Comparison of ENCODE assay signal across 19 cellular contexts in genomic region chrX:132876933-132877332, GRCh38.
A peak's percentile ranks its signal among the peaks of the same experiment; 100 is the strongest.
DNase-seq lines count a peak whose midpoint lies in the region; ATAC-seq and TF ChIP-seq lines count a peak whose summit lies in the region.
"Had no signal": no experiment of that assay in that cellular context is flagged by ENCODE, and none has a peak within 500 bp of the region (broad histone marks: within the 10 kb centered on the region; RNA-seq: fewer than 3 reads in every experiment).

No MANE protein-coding gene starts in this region.

- peak; percentile 8; the same call in 1 of the 2 replicates for ATAC-seq in PC-3
- no peak for ATAC-seq in activated CD8-positive, alpha-beta memory T cell treated with anti-CD3 and anti-CD28 coated beads, Interleukin-2, amount 10 ng/mL, durations not matched to agents 7 days and 5 days
- ATAC-seq: HCT116 had no signal

- H3F3A ChIP-seq in PC-3 (ENCODE audit: low read length, unreplicated experiment) = no peaks in the 10 kb centered on the region

- H3K23ac ChIP-seq in H9 (ENCODE audit: insufficient read length, low read depth, low read length) (no peak overlapping the region), neuronal stem cell (ENCODE audit: low read depth, low read length, poor library complexity) (no peak overlapping the region)

- H2AK5ac ChIP-seq in H9 (ENCODE audit: insufficient read length, low read length) = no peak overlapping the region
- H2AK5ac ChIP-seq in neuronal stem cell (ENCODE audit: low read depth, low read length) = no peak overlapping the region

- no peak overlapping the region for H2AFZ ChIP-seq in H9 (ENCODE audit: low read length)
- H2AFZ ChIP-seq in PC-3 (ENCODE audit: low read length) = no peak overlapping the region
- no peak overlapping the region for H2AFZ ChIP-seq in hepatocyte
- no peak overlapping the region for H2AFZ ChIP-seq in neuronal stem cell (ENCODE audit: low read length)

- H3K4me3 Mint-ChIP-seq in H9 = no peak overlapping the region
- no peak overlapping the region for H3K4me3 Mint-ChIP-seq in activated CD8-positive, alpha-beta memory T cell treated with anti-CD3 and anti-CD28 coated beads, Interleukin-2, amount 10 ng/mL, durations not matched to agents 7 days and 5 days
- H3K4me3 Mint-ChIP-seq: CD4-positive, CD25-positive, alpha-beta regulatory T cell had no signal

- H3K9me2 ChIP-seq in PC-3 (replicated peaks; ENCODE audit: low read length) = no peaks in the 10 kb centered on the region
- no peaks in the 10 kb centered on the region for H3K9me2 ChIP-seq in hepatocyte (replicated peaks; ENCODE audit: insufficient read depth)

- no peak overlapping the region for H4K5ac ChIP-seq in H9 (ENCODE audit: insufficient read length, low read depth, low read length)

- H3K27me3 ChIP-seq in H9 (ENCODE audit: insufficient read depth, low read length) (no peaks in the 10 kb centered on the region), PC-3 (ENCODE audit: low read length) (no peaks in the 10 kb centered on the region), hepatocyte (no peaks in the 10 kb centered on the region), neuronal stem cell (ENCODE audit: control insufficient read depth in 3 of 3, insufficient read depth in 3 of 3, low read depth in 1 of 3, low read length in 3 of 3) (no peaks in the 10 kb centered on the region), transverse colon (no peaks in the 10 kb centered on the region)
- H3K27me3 ChIP-seq: BE2C had no signal

- H3K14ac ChIP-seq in H9 (ENCODE audit: insufficient read depth, low read length) (no peak overlapping the region), neuronal stem cell (ENCODE audit: low read length) (no peak overlapping the region)

- peaks cover 4% of the 10 kb centered on the region for H3K23me2 ChIP-seq in H9 (ENCODE audit: insufficient read length, low read depth, low read length, poor library complexity, severe bottlenecking)

- CTCF ChIA-PET in PC-3 (lab: Charles Lee) = no interaction called here
- CTCF ChIA-PET in activated CD8-positive, alpha-beta memory T cell treated with anti-CD3 and anti-CD28 coated beads, Interleukin-2, amount 10 ng/mL, durations not matched to agents 7 days and 5 days (lab: Charles Lee) = no interaction called here

- peaks cover 71 to 72% of the 10 kb centered on the region in 2 experiments for H3K4me1 Mint-ChIP-seq in H9
- H3K4me1 Mint-ChIP-seq in activated CD8-positive, alpha-beta memory T cell treated with anti-CD3 and anti-CD28 coated beads, Interleukin-2, amount 10 ng/mL, durations not matched to agents 7 days and 5 days = no peaks in the 10 kb centered on the region
- H3K4me1 Mint-ChIP-seq: CD4-positive, CD25-positive, alpha-beta regulatory T cell had no signal

- H3K79me2 ChIP-seq in H9 (ENCODE audit: insufficient read depth, low read length) = no peaks in the 10 kb centered on the region
- H3K79me2 ChIP-seq in PC-3 (ENCODE audit: low read length) = no peaks in the 10 kb centered on the region
- no peaks in the 10 kb centered on the region for H3K79me2 ChIP-seq in hepatocyte

- no peak overlapping the region for H3T11ph ChIP-seq in H9 (ENCODE audit: low read length)

- no peak overlapping the region for H4K8ac ChIP-seq in H9 (replicated peaks; ENCODE audit: insufficient read length, low read depth, low read length)
- H4K8ac ChIP-seq in neuronal stem cell (ENCODE audit: low read depth, low read length) = no peak overlapping the region

- POLR2A ChIA-PET in PC-3 (lab: Charles Lee; ENCODE audit: unreplicated experiment) = no interaction called here

- no peaks in the 10 kb centered on the region; a peak in 2 of 7 replicates for H3K36me3 Mint-ChIP-seq in H9 (ENCODE audit: insufficient read depth in 1 of 3, low read depth in 3 of 3)
- H3K36me3 Mint-ChIP-seq in activated CD8-positive, alpha-beta memory T cell treated with anti-CD3 and anti-CD28 coated beads, Interleukin-2, amount 10 ng/mL, durations not matched to agents 7 days and 5 days = no peaks in the 10 kb centered on the region
- H3K36me3 Mint-ChIP-seq: CD4-positive, CD25-positive, alpha-beta regulatory T cell had no signal

- H3K36me3 ChIP-seq in PC-3 (ENCODE audit: low read depth, low read length) (no peaks in the 10 kb centered on the region), hepatocyte (replicated peaks; ENCODE audit: insufficient read depth, low read depth) (no peaks in the 10 kb centered on the region), neuronal stem cell (replicated peaks in 1 of 2; ENCODE audit: control insufficient read depth in 2 of 2, insufficient read depth in 2 of 2, low read length in 2 of 2) (no peaks in the 10 kb centered on the region), transverse colon (no peaks in the 10 kb centered on the region)
- H3K36me3 ChIP-seq: BE2C had no signal

- H3K18ac ChIP-seq in H9 (ENCODE audit: insufficient read length, low read depth, low read length) = no peak overlapping the region
- H3K18ac ChIP-seq in neuronal stem cell (ENCODE audit: low read length) = no peak overlapping the region

- H3K27ac ChIP-seq in H9 (ENCODE audit: insufficient read length, low read depth, low read length) (no peak overlapping the region), PC-3 (ENCODE audit: low read length) (no peak overlapping the region), hepatocyte (peak overlapping the region; percentile 19), neuronal stem cell (replicated peaks; ENCODE audit: low read length) (peak overlapping the region; percentile 93), transverse colon (no peak overlapping the region)
- H3K27ac ChIP-seq: KMS-11 had no signal

- H2BK15ac ChIP-seq in H9 (ENCODE audit: low read depth, low read length) = no peak overlapping the region
- H2BK15ac ChIP-seq in neuronal stem cell (ENCODE audit: low read length) = no peak overlapping the region

- H4K20me1 ChIP-seq in H9 (ENCODE audit: control insufficient read depth, insufficient read depth, insufficient read length) (no peaks in the 10 kb centered on the region), PC-3 (ENCODE audit: low read length) (no peaks in the 10 kb centered on the region), hepatocyte (ENCODE audit: insufficient read depth, poor library complexity, severe bottlenecking) (no peaks in the 10 kb centered on the region)

- in situ Hi-C loops in transverse colon (cut with MboI; ENCODE audit: low pct_ligation_motif_present in 1 of 4, low pct_unique_long_range_greater_than_20kb in 1 of 4, low sequenced_read_pairs in 3 of 4) = no loop called here

- H3K27me3 Mint-ChIP-seq in H9 (ENCODE audit: low read depth) = no peaks in the 10 kb centered on the region
- peaks cover 6% of the 10 kb centered on the region for H3K27me3 Mint-ChIP-seq in activated CD8-positive, alpha-beta memory T cell treated with anti-CD3 and anti-CD28 coated beads, Interleukin-2, amount 10 ng/mL, durations not matched to agents 7 days and 5 days
- H3K27me3 Mint-ChIP-seq: CD4-positive, CD25-positive, alpha-beta regulatory T cell had no signal

- no peak overlapping the region; a peak in 1 of 7 replicates for H3K27ac Mint-ChIP-seq in H9
- no peak overlapping the region for H3K27ac Mint-ChIP-seq in activated CD8-positive, alpha-beta memory T cell treated with anti-CD3 and anti-CD28 coated beads, Interleukin-2, amount 10 ng/mL, durations not matched to agents 7 days and 5 days
- H3K27ac Mint-ChIP-seq: CD4-positive, CD25-positive, alpha-beta regulatory T cell had no signal

- H3K9me3 Mint-ChIP-seq in H9 = no peaks in the 10 kb centered on the region; a peak in 1 of 5 replicates
- H3K9me3 Mint-ChIP-seq in activated CD8-positive, alpha-beta memory T cell treated with anti-CD3 and anti-CD28 coated beads, Interleukin-2, amount 10 ng/mL, durations not matched to agents 7 days and 5 days (ENCODE audit: low read depth) = no peaks in the 10 kb centered on the region

- no peak overlapping the region for H4K91ac ChIP-seq in H9 (ENCODE audit: insufficient read length, low read depth, low read length)
- H4K91ac ChIP-seq in neuronal stem cell (ENCODE audit: low read depth, low read length, poor library complexity) = no peak overlapping the region

- DNase-seq in H9 = no peak
- no peak for DNase-seq in PC-3
- no peak for DNase-seq in hepatocyte (ENCODE audit: low spot score)
- no peak for DNase-seq in neuronal stem cell (ENCODE audit: low spot score)
- DNase-seq in transverse colon = no peak
- no peak for DNase-seq in activated CD8-positive, alpha-beta memory T cell treated with anti-CD3 and anti-CD28 coated beads, Interleukin-2, amount 10 ng/mL, durations not matched to agents 7 days and 5 days
- DNase-seq in mucosa of gallbladder (ENCODE audit: low spot score) = no peak
- DNase-seq: BE2C; CD4-positive, CD25-positive, alpha-beta regulatory T cell; COR-L47; GDM1; NCI-H1417 treated with DMSO at 0.1 percent for 48 hours; NCI-H187 treated with DMSO at 0.1 percent for 48 hours; NCI-H2227 treated with DMSO at 0.1 percent for 48 hours; NCI-H510A treated with DMSO at 0.1 percent for 48 hours; NCI-H774; Right ventricle myocardium superior had no signal

- no TSS peak for BruUV-seq in PC-3 (replicated peaks; lab: Mats Ljungman, UMichigan)

- H3K9me3 ChIP-seq in H9 (ENCODE audit: control insufficient read depth, low read depth, low read length) (no peaks in the 10 kb centered on the region), PC-3 (ENCODE audit: low read length) (no peaks in the 10 kb centered on the region), hepatocyte (ENCODE audit: low read depth) (no peaks in the 10 kb centered on the region), neuronal stem cell (replicated peaks in 1 of 2; ENCODE audit: control insufficient read depth in 2 of 2, insufficient read depth in 1 of 2, low read depth in 1 of 2, low read length in 2 of 2) (no peaks in the 10 kb centered on the region), transverse colon (no peaks in the 10 kb centered on the region)
- H3K9me3 ChIP-seq: BE2C had no signal

- H2BK12ac ChIP-seq in H9 (ENCODE audit: insufficient read length, low read depth, low read length) = no peak overlapping the region
- H2BK12ac ChIP-seq in neuronal stem cell (ENCODE audit: low read length) = no peak overlapping the region

- H3K4me3 ChIP-seq in PC-3 (ENCODE audit: low read length) (no peak overlapping the region), hepatocyte (no peak overlapping the region), neuronal stem cell (ENCODE audit: low read length in 2 of 2) (no peak overlapping the region), transverse colon (no peak overlapping the region)

- peaks cover 29% of the 10 kb centered on the region for H3K4me1 ChIP-seq in H9 (ENCODE audit: insufficient read depth, low read length)
- H3K4me1 ChIP-seq in PC-3 (ENCODE audit: insufficient read depth, low read length) = peaks cover 22% of the 10 kb centered on the region
- peaks cover 28% of the 10 kb centered on the region for H3K4me1 ChIP-seq in hepatocyte (ENCODE audit: insufficient read depth)
- H3K4me1 ChIP-seq in neuronal stem cell (ENCODE audit: control insufficient read depth in 2 of 2, insufficient read depth in 1 of 2, low read depth in 1 of 2, low read length in 2 of 2) = peaks cover 21 to 26% of the 10 kb centered on the region in 2 donors
- H3K4me1 ChIP-seq in transverse colon = peaks cover 0 to 5% (median 2%) of the 10 kb centered on the region in 4 donors
- H3K4me1 ChIP-seq: BE2C had no signal

- no peak for TF ChIP-seq CTCF in H9 (conservative IDR thresholded peaks at IDR 0.05)
- no peak for TF ChIP-seq CTCF in PC-3 (conservative IDR thresholded peaks at IDR 0.05; ENCODE audit: low read depth, low read length)
- no peak for TF ChIP-seq CTCF in hepatocyte (IDR thresholded peaks at IDR 0.05; ENCODE audit: poor library complexity)
- TF ChIP-seq CTCF in transverse colon (IDR thresholded peaks at IDR 0.05) = no peak

- intact Hi-C loops in PC-3 (cut with micrococcal nuclease) (loop anchor here (5.0 kb wide), 2 partner anchors 70 to 135 kb away; no protein-coding TSS in a partner anchor), transverse colon (cut with DNase I; ENCODE audit: low total_unique reads) (no loop called here)

- H2BK120ac ChIP-seq in H9 (ENCODE audit: low read depth, low read length, poor library complexity, severe bottlenecking) (no peak overlapping the region), neuronal stem cell (ENCODE audit: low read depth, low read length) (no peak overlapping the region)

- H3K9ac ChIP-seq in H9 (ENCODE audit: extremely low read depth, insufficient read length, low read length) (no peak overlapping the region), PC-3 (ENCODE audit: low read length) (no peak overlapping the region), neuronal stem cell (ENCODE audit: low read depth, low read length, poor library complexity) (no peak overlapping the region)
- H3K9ac ChIP-seq: KMS-11 had no signal

- TF ChIP-seq EP300 in transverse colon (IDR thresholded peaks at IDR 0.05; ENCODE audit: low read depth) = no peak

- no peak overlapping the region for H2BK20ac ChIP-seq in H9 (ENCODE audit: low read depth, low read length, poor library complexity, severe bottlenecking)

- no peak for TF ChIP-seq POLR2A in transverse colon (IDR thresholded peaks at IDR 0.05)

- H2BK5ac ChIP-seq in H9 (ENCODE audit: insufficient read length, low read length) (no peak overlapping the region), neuronal stem cell (ENCODE audit: low read length) (no peak overlapping the region)

- no peak overlapping the region for H3K4ac ChIP-seq in H9 (ENCODE audit: low read depth, low read length)
- H3K4ac ChIP-seq in neuronal stem cell (ENCODE audit: low read length) = no peak overlapping the region

- WGBS in H9 (ENCODE audit: extremely low coverage, insufficient read length, low lambda C conversion rate) = no CpG with 5 or more reads among the region's 1 CpG
- WGBS in hepatocyte (ENCODE audit: low lambda C conversion rate, missing lambda C conversion rate) = 43% methylated on average over 1 of the region's 1 CpG
- WGBS in neuronal stem cell (ENCODE audit: extremely low coverage in 2 of 2, insufficient read length in 2 of 2, insufficient replicate concordance in 1 of 2), 2 donors = no CpG with 5 or more reads among the region's 1 CpG
- WGBS in transverse colon (ENCODE audit: low coverage in 1 of 2), 2 donors = 40% methylated on average over 1 of the region's 1 CpG; no CpG with 5 or more reads in 1 of the 2 donors

- H3K56ac ChIP-seq in H9 (ENCODE audit: insufficient read length, low read depth, low read length) = no peak overlapping the region

- no peaks in the 10 kb centered on the region for H3K79me1 ChIP-seq in H9 (ENCODE audit: insufficient read depth, low read depth, low read length, poor library complexity, severe bottlenecking)
- H3K79me1 ChIP-seq in neuronal stem cell (ENCODE audit: low read depth, low read length) = no peaks in the 10 kb centered on the region

- peak overlapping the region; percentile 89 for H3K4me2 ChIP-seq in H9 (ENCODE audit: insufficient read depth, insufficient read length, low read length)
- H3K4me2 ChIP-seq in PC-3 (ENCODE audit: low read length) = no peak overlapping the region
- peak overlapping the region; percentile 14 for H3K4me2 ChIP-seq in hepatocyte
- no peak overlapping the region for H3K4me2 ChIP-seq in neuronal stem cell (ENCODE audit: insufficient read depth, low read length, poor library complexity, severe bottlenecking)
- H3K4me2 ChIP-seq: KMS-11 had no signal

Comparison
In these comparisons a context has a peak if more than half of its experiments do, and no peak if none do; other contexts are left out.
1. H3K27ac ChIP-seq: peak in hepatocyte (single experiment) and neuronal stem cell (single experiment); none in H9 (single experiment), PC-3 (single experiment) and transverse colon (0 of 4).
2. H3K4me2 ChIP-seq: peak in H9 (single experiment) and hepatocyte (single experiment); none in PC-3 (single experiment) and neuronal stem cell (single experiment).